In genomic region chr1:171645553-171646336, GRCh38 we compare ENCODE assay signal across 8 cellular contexts. TPM values are rescaled to one million over a fixed set of nuclear protein-coding genes. Genes with fewer than 3 reads are reported as not detected.
A peak's percentile ranks its signal among the peaks of the same experiment; 100 is the strongest.
DNase-seq lines count a peak whose midpoint lies in the region; ATAC-seq and TF ChIP-seq lines count a peak whose summit lies in the region.

No MANE protein-coding gene starts in this region.

- intact Hi-C loops in Right ventricle myocardium superior (cut with DNase I) = loop anchor here (2.0 to 5.0 kb wide), 3 partner anchors 72 to 342 kb away; partner anchors contain the start of gene METTL13

- H3K4me3 ChIP-seq in WERI-Rb-1 (ENCODE audit: low read depth, low read length) = no peak overlapping the region

- no peak for TF ChIP-seq POLR2A in erythroblast (IDR thresholded peaks at IDR 0.05; ENCODE audit: low read length)

- no peaks in the 10 kb centered on the region for H3K27me3 ChIP-seq in WERI-Rb-1 (ENCODE audit: insufficient read depth, low read depth, severe bottlenecking)

- TF ChIP-seq CTCF in WERI-Rb-1 (IDR thresholded peaks at IDR 0.05; ENCODE audit: low read depth, low read length) = no peak

- DNase-seq in EH (ENCODE audit: low read depth) (peak; percentile 80), WERI-Rb-1 (peak; percentile 29), Right ventricle myocardium superior (peak; percentile 83), pons (ENCODE audit: low spot score) (peak; percentile 56), erythroblast (lab: John Stamatoyannopoulos, UW) (no peak)
- no peak for DNase-seq in activated naive CD4-positive, alpha-beta T cell treated with anti-CD3 and anti-CD28 coated beads, Interleukin-2, amount 50 U/mL, for 16 hours
- DNase-seq in stimulated activated CD4-positive, alpha-beta T cell treated with anti-CD3 and anti-CD28 coated beads, Interleukin-12 subunit alpha, Interleukin-12 subunit beta, amount 100 ng/mL, for 4 hours = no peak

- H3K36me3 ChIP-seq in WERI-Rb-1 = no peaks in the 10 kb centered on the region

- ATAC-seq in Right ventricle myocardium superior (ENCODE audit: poor library complexity) (peak; percentile 95), GM18870 (IDR thresholded peaks at IDR 0.05; ENCODE audit: unreplicated experiment) (no peak)

- H3K27ac ChIP-seq in WERI-Rb-1 = no peak overlapping the region

- H3K9me3 ChIP-seq in WERI-Rb-1 (ENCODE audit: severe bottlenecking) = no peaks in the 10 kb centered on the region

RNA-seq across cellular contexts. Expression of gene MYOC, which starts 6.7 kb away (rescaled TPM):
- total RNA-seq in Right ventricle myocardium superior = 2.1 TPM

RNA-seq across cellular contexts. Expression of gene MYOCOS, which starts 23.7 kb away (rescaled TPM):
- total RNA-seq in Right ventricle myocardium superior = not detected

Comparison
In these comparisons a context has a peak if more than half of its experiments do, and no peak if none do; other contexts are left out.
1. DNase-seq: peak in EH (single experiment), WERI-Rb-1 (single experiment), Right ventricle myocardium superior (single experiment) and pons (single experiment); none in activated naive CD4-positive, alpha-beta T cell treated with anti-CD3 and anti-CD28 coated beads, Interleukin-2, amount 50 U/mL, for 16 hours (single experiment), erythroblast (0 of 2) and stimulated activated CD4-positive, alpha-beta T cell treated with anti-CD3 and anti-CD28 coated beads, Interleukin-12 subunit alpha, Interleukin-12 subunit beta, amount 100 ng/mL, for 4 hours (single experiment).